16 cellular contexts compared by ENCODE assay signal in genomic region chr2:238518828-238519186, GRCh38.
"Had no signal": no experiment of that assay in that cellular context is flagged by ENCODE, and none has a peak within 500 bp of the region (broad histone marks: within the 10 kb centered on the region; RNA-seq: fewer than 3 reads in every experiment).

No MANE protein-coding gene starts in this region.

- H3K36me3 ChIP-seq: ascending aorta, breast epithelium, esophagus muscularis mucosa, lower lobe of right lung, upper lobe of left lung had no signal

- H3K4me1 ChIP-seq: ascending aorta, breast epithelium, lower lobe of right lung had no signal

- H3K27ac ChIP-seq: ascending aorta, esophagus muscularis mucosa, lower lobe of right lung, upper lobe of left lung had no signal

- DNase-seq: activated CD4-positive, alpha-beta T cell treated with anti-CD3 and anti-CD28 coated beads, Interleukin-2, amount 50 U/mL, for 1 hour; activated effector memory CD4-positive, alpha-beta T cell treated with anti-CD3 and anti-CD28 coated beads, Interleukin-2, amount 50 U/mL, for 16 hours; activated naive CD4-positive, alpha-beta T cell treated with anti-CD3 and anti-CD28 coated beads, Interleukin-2, amount 50 U/mL, for 16 hours; activated T-cell treated with anti-CD3 and anti-CD28 coated beads, Interleukin-2, amount 50 U/mL, for 72 hours; effector CD8-positive, alpha-beta T cell; hippocampal formation; islet precursor cell; lower lobe of right lung; occipital lobe; retina; stimulated activated CD4-positive, alpha-beta T cell treated with anti-CD3 and anti-CD28 coated beads, Interleukin-12 subunit alpha, Interleukin-12 subunit beta, amount 100 ng/mL, for 4 hours; stimulated activated CD4-positive, alpha-beta T cell treated with anti-CD3 and anti-CD28 coated beads, Interleukin-1b, Interleukin-23, amount 100 ng/mL, for 48 hours; upper lobe of left lung had no signal

- H3K4me3 ChIP-seq: ascending aorta, esophagus muscularis mucosa, lower lobe of right lung, upper lobe of left lung had no signal

- H3K27me3 ChIP-seq: ascending aorta, breast epithelium, esophagus muscularis mucosa, upper lobe of left lung had no signal
